Comparison of ENCODE assay signal across 16 cellular contexts in the genomic region with DNA sequence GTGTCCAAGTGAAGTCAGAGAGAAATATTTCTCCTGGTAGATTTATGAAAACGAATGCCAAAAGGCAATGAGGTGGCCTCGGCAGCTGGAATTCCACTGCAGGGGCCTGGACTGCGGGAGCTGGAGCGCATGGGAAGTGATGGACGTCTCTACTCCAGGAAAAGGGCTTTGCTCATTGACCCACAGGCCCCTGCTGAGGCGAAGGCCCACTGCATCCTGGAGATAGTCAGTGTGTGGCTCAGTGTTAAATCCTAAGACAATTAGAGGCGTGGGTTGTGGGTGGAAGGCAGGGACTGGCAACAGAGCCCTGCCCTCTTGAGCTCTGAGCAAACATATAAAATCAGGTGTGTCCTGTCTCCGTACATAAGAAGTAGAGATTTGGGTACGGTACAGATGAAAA.
DNase-seq lines count a peak whose midpoint lies in the region; ATAC-seq and TF ChIP-seq lines count a peak whose summit lies in the region.
"Had no signal": no experiment of that assay in that cellular context is flagged by ENCODE, and none has a peak within 500 bp of the region (broad histone marks: within the 10 kb centered on the region; RNA-seq: fewer than 3 reads in every experiment).

No MANE protein-coding gene starts in this region.

- BruUV-seq in Panc1 (replicated peaks; lab: Mats Ljungman, UMichigan): no TSS peak

- in situ Hi-C loops in Panc1 (cut with HindIII; ENCODE audit: low pct_unique_long_range_greater_than_20kb, low sequenced_read_pairs): no loop called here

- peak overlapping the region in 4 of 10 experiments; percentile 13 to 44 (median 25); a peak in 2 of 20 replicates for H3K4me3 ChIP-seq in BLaER1 treated with 17β-estradiol and CSF1 and Interleukin-3, amounts not matched to agents 10 nM and 100 nM
- H3K4me3 ChIP-seq in Panc1 (ENCODE audit: low read depth in 2 of 2, low read length in 2 of 2): no peak overlapping the region
- H3K4me3 ChIP-seq: A549 had no signal

- no peak overlapping the region for H3K4me3 Mint-ChIP-seq in mesothelial cell of epicardium
- H3K4me3 Mint-ChIP-seq in chondrocyte (ENCODE audit: unreplicated experiment): no peak overlapping the region
- H3K4me3 Mint-ChIP-seq: CD4-positive, CD25-positive, alpha-beta regulatory T cell had no signal

- H3K27ac ChIP-seq in BLaER1 treated with 17β-estradiol and CSF1 and Interleukin-3, amounts not matched to agents 10 nM and 100 nM: peak overlapping the region in 8 of 11 experiments; percentile 42 to 94 (median 80); a peak in 16 of 22 replicates
- H3K27ac ChIP-seq in Panc1 (ENCODE audit: low read length): no peak overlapping the region
- H3K27ac ChIP-seq: A549, KMS-11 had no signal

- H3K36me3 Mint-ChIP-seq in mesothelial cell of epicardium (no peaks in the 10 kb centered on the region), chondrocyte (ENCODE audit: low read depth) (peaks cover 8% of the 10 kb centered on the region)

- H3K4me1 ChIP-seq in BLaER1 treated with 17β-estradiol and CSF1 and Interleukin-3, amounts not matched to agents 10 nM and 100 nM: peaks cover 18 to 99% (median 92%) of the 10 kb centered on the region in 10 experiments
- H3K4me1 ChIP-seq in Panc1 (ENCODE audit: control insufficient read depth, insufficient read depth, low read length): no peaks in the 10 kb centered on the region
- H3K4me1 ChIP-seq: A549 had no signal

- H4K20me1 ChIP-seq in BLaER1 treated with 17β-estradiol and CSF1 and Interleukin-3, amounts not matched to agents 10 nM and 100 nM: no peaks in the 10 kb centered on the region

- intact Hi-C loops in Panc1 (cut with micrococcal nuclease; ENCODE audit: unreplicated experiment): no loop called here

- H3K4me2 ChIP-seq in BLaER1 treated with 17β-estradiol and CSF1 and Interleukin-3, amounts not matched to agents 10 nM and 100 nM: peak overlapping the region; percentile 19 to 99 (median 82); a peak in 19 of 22 replicates
- H3K4me2 ChIP-seq: A549, KMS-11 had no signal

- DNase-seq in Panc1 (ENCODE audit: low read depth, low spot score) (no peak), dermis blood vessel endothelial cell (peak; percentile 62), mesothelial cell of epicardium (ENCODE audit: low spot score in 2 of 2, unreplicated experiment in 2 of 2) (no peak), kidney tubule cell (ENCODE audit: low spot score) (no peak), chondrocyte (ENCODE audit: low spot score) (no peak)
- no peak for DNase-seq in effector CD4-positive, alpha-beta T cell
- DNase-seq: CD4-positive, CD25-positive, alpha-beta regulatory T cell; DMS79 treated with DMSO at 0.1 percent for 48 hours; NCI-H1930; NCI-H2171; RPMI8226 had no signal

- ATAC-seq in Panc1: 0 out of 2 replicates have a peak, but pooled peaks have one; percentile 37
- ATAC-seq in HG03442 (IDR thresholded peaks at IDR 0.05; ENCODE audit: unreplicated experiment): no peak
- ATAC-seq: A549, HCT116 had no signal

- H3K9me3 Mint-ChIP-seq in mesothelial cell of epicardium: no peaks in the 10 kb centered on the region
- peaks cover 3% of the 10 kb centered on the region for H3K9me3 Mint-ChIP-seq in chondrocyte (ENCODE audit: low read depth)
- H3K9me3 Mint-ChIP-seq: CD4-positive, CD25-positive, alpha-beta regulatory T cell had no signal

- H3K27ac Mint-ChIP-seq in mesothelial cell of epicardium: peak overlapping the region; percentile 56
- no peak overlapping the region for H3K27ac Mint-ChIP-seq in chondrocyte (ENCODE audit: unreplicated experiment)
- H3K27ac Mint-ChIP-seq: CD4-positive, CD25-positive, alpha-beta regulatory T cell had no signal

- CTCF ChIA-PET in Panc1 (lab: Charles Lee): no interaction called here

- H3K36me3 ChIP-seq in BLaER1 treated with 17β-estradiol and CSF1 and Interleukin-3, amounts not matched to agents 10 nM and 100 nM: peaks cover 0 to 7% (median 0%) of the 10 kb centered on the region in 11 experiments; a peak in 6 of 22 replicates
- no peaks in the 10 kb centered on the region for H3K36me3 ChIP-seq in Panc1 (ENCODE audit: control insufficient read depth, insufficient read depth, low read length)

- no peak for TF ChIP-seq CTCF in Panc1 (IDR thresholded peaks at IDR 0.05)
- TF ChIP-seq CTCF in mesothelial cell of epicardium (IDR thresholded peaks at IDR 0.05; ENCODE audit: unreplicated experiment): no peak
- TF ChIP-seq CTCF in chondrocyte (IDR thresholded peaks at IDR 0.05): no peak

- no peaks in the 10 kb centered on the region for H3K27me3 ChIP-seq in BLaER1 treated with 17β-estradiol and CSF1 and Interleukin-3, amounts not matched to agents 10 nM and 100 nM
- no peaks in the 10 kb centered on the region for H3K27me3 ChIP-seq in Panc1 (ENCODE audit: control insufficient read depth, insufficient read depth, low read length)

- H3K9me3 ChIP-seq in BLaER1 treated with 17β-estradiol and CSF1 and Interleukin-3, amounts not matched to agents 10 nM and 100 nM (replicated peaks in 1 of 11): peaks cover 0 to 22% (median 9%) of the 10 kb centered on the region in 11 experiments; a peak in 14 of 22 replicates
- no peaks in the 10 kb centered on the region for H3K9me3 ChIP-seq in Panc1 (ENCODE audit: control insufficient read depth, insufficient read depth, low read depth, low read length)
- H3K9me3 ChIP-seq: A549 had no signal

- H3K9ac ChIP-seq in BLaER1 treated with 17β-estradiol and CSF1 and Interleukin-3, amounts not matched to agents 10 nM and 100 nM: peak overlapping the region in 7 of 11 experiments; percentile 16 to 81 (median 70); a peak in 14 of 22 replicates
- H3K9ac ChIP-seq: KMS-11 had no signal

- peaks cover 27% of the 10 kb centered on the region for H3K4me1 Mint-ChIP-seq in mesothelial cell of epicardium
- H3K4me1 Mint-ChIP-seq in chondrocyte (ENCODE audit: low read depth): no peaks in the 10 kb centered on the region

- POLR2A ChIA-PET in Panc1 (lab: Charles Lee): no interaction called here

- H3K27me3 Mint-ChIP-seq in mesothelial cell of epicardium (ENCODE audit: low read depth) (no peaks in the 10 kb centered on the region), chondrocyte (ENCODE audit: low read depth) (no peaks in the 10 kb centered on the region)
- H3K27me3 Mint-ChIP-seq: CD4-positive, CD25-positive, alpha-beta regulatory T cell had no signal
